ENCODE assay signal across 1 cellular context in genomic region chr10:70500812-70501301, GRCh38.
TF ChIP-seq lines count a peak whose summit lies in the region.

No MANE protein-coding gene starts in this region.

TF ChIP-seq in HepG2, 621 proteins besides CTCF, POLR2A, EP300 and RAD21:
- TF ChIP-seq GABPA (IDR thresholded peaks at IDR 0.05; ENCODE audit: low read depth, low read length): peak; percentile 24; the same call in 1 of the 2 replicates
- TF ChIP-seq GABPA (CRISPR knock-in tag; IDR thresholded peaks at IDR 0.05; ENCODE audit: low read depth): no peak
- no peak for TF ChIP-seq SIX1 (CRISPR knock-in tag; IDR thresholded peaks at IDR 0.05; ENCODE audit: borderline replicate concordance)
- peak; percentile 9; the same call in 1 of the 2 replicates for TF ChIP-seq RARA (CRISPR knock-in tag; IDR thresholded peaks at IDR 0.05)
